ENCODE assay signal across 1 cellular context in the genomic region with DNA sequence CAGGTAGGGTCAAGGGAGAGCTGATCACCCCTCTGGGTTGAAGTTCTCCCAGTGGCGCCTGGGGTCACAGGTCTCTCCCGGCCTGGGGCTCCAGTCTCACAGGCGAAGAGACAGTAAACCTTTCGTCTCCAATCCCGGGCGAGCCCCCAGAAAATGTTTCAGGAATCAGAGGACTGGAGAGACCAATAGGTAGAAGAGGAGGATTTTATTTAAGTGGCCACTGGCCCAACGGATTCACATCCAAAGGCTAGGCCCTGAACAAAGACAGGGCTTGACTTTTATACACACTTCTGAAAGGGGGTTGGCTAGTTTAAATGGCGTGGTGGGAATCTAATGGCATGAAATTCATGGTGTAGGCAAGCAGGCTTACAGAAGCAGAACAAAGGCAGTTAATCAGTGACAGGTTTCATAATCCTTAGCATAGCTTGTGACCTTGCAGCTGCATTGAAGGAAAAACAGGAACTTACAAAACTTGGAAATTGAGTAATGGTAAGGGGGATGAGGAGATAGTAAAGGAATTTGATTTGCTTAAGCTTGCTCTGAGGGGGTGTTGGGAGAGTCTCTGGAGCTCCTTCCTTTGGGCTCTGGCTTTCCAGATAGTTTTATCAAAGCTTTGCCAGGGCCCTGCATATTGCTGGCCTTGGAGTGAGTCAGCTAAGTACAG.
TF ChIP-seq lines count a peak whose summit lies in the region.

No MANE protein-coding gene starts in this region.

TF ChIP-seq in HepG2, 621 proteins besides CTCF, POLR2A, EP300 and RAD21 (continued from another document and continues in another):
- TF ChIP-seq, protein P1, sequence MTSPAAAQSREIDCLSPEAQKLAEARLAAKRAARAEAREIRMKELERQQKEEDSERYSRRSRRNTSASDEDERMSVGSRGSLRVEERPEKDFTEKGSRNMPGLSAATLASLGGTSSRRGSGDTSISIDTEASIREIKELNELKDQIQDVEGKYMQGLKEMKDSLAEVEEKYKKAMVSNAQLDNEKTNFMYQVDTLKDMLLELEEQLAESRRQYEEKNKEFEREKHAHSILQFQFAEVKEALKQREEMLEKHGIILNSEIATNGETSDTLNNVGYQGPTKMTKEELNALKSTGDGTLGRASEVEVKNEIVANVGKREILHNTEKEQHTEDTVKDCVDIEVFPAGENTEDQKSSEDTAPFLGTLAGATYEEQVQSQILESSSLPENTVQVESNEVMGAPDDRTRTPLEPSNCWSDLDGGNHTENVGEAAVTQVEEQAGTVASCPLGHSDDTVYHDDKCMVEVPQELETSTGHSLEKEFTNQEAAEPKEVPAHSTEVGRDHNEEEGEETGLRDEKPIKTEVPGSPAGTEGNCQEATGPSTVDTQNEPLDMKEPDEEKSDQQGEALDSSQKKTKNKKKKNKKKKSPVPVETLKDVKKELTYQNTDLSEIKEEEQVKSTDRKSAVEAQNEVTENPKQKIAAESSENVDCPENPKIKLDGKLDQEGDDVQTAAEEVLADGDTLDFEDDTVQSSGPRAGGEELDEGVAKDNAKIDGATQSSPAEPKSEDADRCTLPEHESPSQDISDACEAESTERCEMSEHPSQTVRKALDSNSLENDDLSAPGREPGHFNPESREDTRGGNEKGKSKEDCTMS (CRISPR knock-in tag; conservative IDR thresholded peaks at IDR 0.05), result no peak
- TF ChIP-seq ZSCAN5A (CRISPR knock-in tag; IDR thresholded peaks at IDR 0.05; ENCODE audit: borderline replicate concordance) (peak; percentile 40; the same call in 1 of the 2 replicates), HDAC1 (CRISPR knock-in tag; IDR thresholded peaks at IDR 0.05) (peak; percentile 54), ZC3H13 (CRISPR knock-in tag; IDR thresholded peaks at IDR 0.05) (no peak; the same call in 1 of the 2 replicates), HMG20B (CRISPR knock-in tag; conservative IDR thresholded peaks at IDR 0.05) (peak; percentile 73; the same call in 1 of the 2 replicates), ZNF570 (CRISPR knock-in tag; IDR thresholded peaks at IDR 0.05; ENCODE audit: borderline replicate concordance) (no peak), THAP11 (CRISPR knock-in tag; IDR thresholded peaks at IDR 0.05) (peak; percentile 78), FOXO1 (CRISPR knock-in tag; IDR thresholded peaks at IDR 0.05) (peak; percentile 99), ZNF557 (CRISPR knock-in tag; IDR thresholded peaks at IDR 0.05) (no peak), MXD4 (CRISPR knock-in tag; IDR thresholded peaks at IDR 0.05) (peak; percentile 31; the same call in 1 of the 2 replicates), ZSCAN12 (CRISPR knock-in tag; IDR thresholded peaks at IDR 0.05) (no peak), ZNF331 (CRISPR knock-in tag; IDR thresholded peaks at IDR 0.05) (peak; percentile 88), ZSCAN25 (CRISPR knock-in tag; IDR thresholded peaks at IDR 0.05) (no peak), ZNF605 (CRISPR knock-in tag; IDR thresholded peaks at IDR 0.05) (peak; percentile 16; the same call in 1 of the 2 replicates), MLLT10 (CRISPR knock-in tag; IDR thresholded peaks at IDR 0.05) (no peak), ZNF703 (CRISPR knock-in tag; IDR thresholded peaks at IDR 0.05; ENCODE audit: borderline replicate concordance) (no peak), KDM3A (CRISPR knock-in tag; IDR thresholded peaks at IDR 0.05; ENCODE audit: low read depth) (0 out of 2 replicates have a peak, but pooled peaks have one; percentile 53), ZBTB40 (IDR thresholded peaks at IDR 0.05) (no peak), ZBTB40 (CRISPR knock-in tag; IDR thresholded peaks at IDR 0.05) (no peak), ZNF460 (CRISPR knock-in tag; IDR thresholded peaks at IDR 0.05; ENCODE audit: borderline replicate concordance) (0 out of 2 replicates have a peak, but pooled peaks have one; percentile 21), ZNF713 (CRISPR knock-in tag; IDR thresholded peaks at IDR 0.05) (no peak), ZNF607 (CRISPR knock-in tag; IDR thresholded peaks at IDR 0.05; ENCODE audit: borderline replicate concordance) (no peak; the same call in 1 of the 2 replicates), ZNF264 (CRISPR knock-in tag; IDR thresholded peaks at IDR 0.05) (no peak), DMAP1 (CRISPR knock-in tag; IDR thresholded peaks at IDR 0.05) (no peak), CC2D1A (CRISPR knock-in tag; IDR thresholded peaks at IDR 0.05) (no peak), PITX1 (CRISPR knock-in tag; IDR thresholded peaks at IDR 0.05) (peak; percentile 73; the same call in 1 of the 2 replicates), GATAD2A (CRISPR knock-in tag; IDR thresholded peaks at IDR 0.05) (peak; percentile 99), KDM4B (CRISPR knock-in tag; IDR thresholded peaks at IDR 0.05) (0 out of 2 replicates have a peak, but pooled peaks have one; percentile 24), ZNF816 (CRISPR knock-in tag; IDR thresholded peaks at IDR 0.05; ENCODE audit: borderline replicate concordance) (peak; percentile 49; the same call in 1 of the 2 replicates), ELF3 (CRISPR knock-in tag; IDR thresholded peaks at IDR 0.05) (peak; percentile 94), RXRA (CRISPR knock-in tag; IDR thresholded peaks at IDR 0.05) (0 out of 2 replicates have a peak, but pooled peaks have one; percentile 38), CBFB (CRISPR knock-in tag; IDR thresholded peaks at IDR 0.05) (0 out of 2 replicates have a peak, but pooled peaks have one; percentile 33), ZNF615 (CRISPR knock-in tag; IDR thresholded peaks at IDR 0.05; ENCODE audit: borderline replicate concordance) (no peak), ONECUT2 (CRISPR knock-in tag; IDR thresholded peaks at IDR 0.05) (0 out of 2 replicates have a peak, but pooled peaks have one; percentile 15), ZMYM4 (CRISPR knock-in tag; IDR thresholded peaks at IDR 0.05) (peak; percentile 86), GFI1 (CRISPR knock-in tag; IDR thresholded peaks at IDR 0.05; ENCODE audit: borderline replicate concordance) (peak; percentile 64; the same call in 1 of the 2 replicates), MEIS1 (CRISPR knock-in tag; IDR thresholded peaks at IDR 0.05; ENCODE audit: borderline replicate concordance) (peak; percentile 67; the same call in 1 of the 2 replicates), PHF8 (CRISPR knock-in tag; IDR thresholded peaks at IDR 0.05) (peak; percentile 32; the same call in 1 of the 2 replicates), MAFK (conservative IDR thresholded peaks at IDR 0.05 in 1 of 2, IDR thresholded peaks at IDR 0.05 in 1 of 2; ENCODE audit: low read length in 2 of 2) (no peak), SAP130 (CRISPR knock-in tag; IDR thresholded peaks at IDR 0.05; ENCODE audit: low read depth) (peak; percentile 76), ZEB1 (IDR thresholded peaks at IDR 0.05; ENCODE audit: insufficient replicate concordance, low read depth) (peak; percentile 46), IKZF1 (IDR thresholded peaks at IDR 0.05) (no peak), CBX1 (IDR thresholded peaks at IDR 0.05; ENCODE audit: low read depth) (peak; percentile 48), ARID3A (IDR thresholded peaks at IDR 0.05; ENCODE audit: low read depth, low read length) (peak; percentile 35; the same call in 1 of the 2 replicates), ZNF75D (CRISPR knock-in tag; IDR thresholded peaks at IDR 0.05; ENCODE audit: borderline replicate concordance) (no peak), CREM (IDR thresholded peaks at IDR 0.05) (peak; percentile 76), CREM (CRISPR knock-in tag; IDR thresholded peaks at IDR 0.05) (no peak), ZNF224 (CRISPR knock-in tag; IDR thresholded peaks at IDR 0.05) (no peak), SNAPC2 (CRISPR knock-in tag; IDR thresholded peaks at IDR 0.05) (peak; percentile 69; the same call in 1 of the 2 replicates), KDM1A (CRISPR knock-in tag; IDR thresholded peaks at IDR 0.05) (no peak), POLR2AphosphoS5 (IDR thresholded peaks at IDR 0.05; ENCODE audit: low read depth, low read length) (peak; percentile 19; the same call in 1 of the 2 replicates)
- TF ChIP-seq, protein P2, sequence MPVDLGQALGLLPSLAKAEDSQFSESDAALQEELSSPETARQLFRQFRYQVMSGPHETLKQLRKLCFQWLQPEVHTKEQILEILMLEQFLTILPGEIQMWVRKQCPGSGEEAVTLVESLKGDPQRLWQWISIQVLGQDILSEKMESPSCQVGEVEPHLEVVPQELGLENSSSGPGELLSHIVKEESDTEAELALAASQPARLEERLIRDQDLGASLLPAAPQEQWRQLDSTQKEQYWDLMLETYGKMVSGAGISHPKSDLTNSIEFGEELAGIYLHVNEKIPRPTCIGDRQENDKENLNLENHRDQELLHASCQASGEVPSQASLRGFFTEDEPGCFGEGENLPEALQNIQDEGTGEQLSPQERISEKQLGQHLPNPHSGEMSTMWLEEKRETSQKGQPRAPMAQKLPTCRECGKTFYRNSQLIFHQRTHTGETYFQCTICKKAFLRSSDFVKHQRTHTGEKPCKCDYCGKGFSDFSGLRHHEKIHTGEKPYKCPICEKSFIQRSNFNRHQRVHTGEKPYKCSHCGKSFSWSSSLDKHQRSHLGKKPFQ (CRISPR knock-in tag; IDR thresholded peaks at IDR 0.05; ENCODE audit: insufficient replicate concordance), result peak; percentile 28
